Comparison of ENCODE assay signal across 6 cellular contexts in the genomic region with DNA sequence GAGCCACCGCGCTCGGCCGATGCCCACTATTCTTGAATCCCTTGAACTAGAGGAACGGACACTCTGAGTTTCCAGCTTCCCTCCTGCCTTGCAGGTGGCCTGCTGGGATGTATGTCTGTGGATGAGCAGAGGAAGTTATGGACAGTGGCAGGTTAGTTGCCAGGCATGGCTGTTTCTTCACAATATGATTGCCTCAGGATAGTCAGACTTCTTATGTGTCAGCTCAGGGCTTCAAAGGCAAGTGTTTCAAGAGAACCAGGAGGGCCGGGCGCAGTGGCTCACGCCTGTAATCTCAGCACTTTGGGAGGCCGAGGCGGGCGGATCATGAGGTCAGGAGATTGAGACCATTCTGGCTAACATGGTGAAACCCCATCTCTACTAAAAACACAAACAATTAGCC. TPM values are rescaled to one million over a fixed set of nuclear protein-coding genes. Genes with fewer than 3 reads are reported as not detected.
"Had no signal": no experiment of that assay in that cellular context is flagged by ENCODE, and none has a peak within 500 bp of the region (broad histone marks: within the 10 kb centered on the region; RNA-seq: fewer than 3 reads in every experiment).

No MANE protein-coding gene starts in this region.

RNA-seq across cellular contexts. Expression of a gene that starts 21.6 kb away (rescaled TPM):
- total RNA-seq: PC-3, Right ventricle myocardium inferior, Right ventricle myocardium superior, RPMI7951, SJSA1, SK-MEL-5 had no signal
